8 cellular contexts compared by ENCODE assay signal in the genomic region with DNA sequence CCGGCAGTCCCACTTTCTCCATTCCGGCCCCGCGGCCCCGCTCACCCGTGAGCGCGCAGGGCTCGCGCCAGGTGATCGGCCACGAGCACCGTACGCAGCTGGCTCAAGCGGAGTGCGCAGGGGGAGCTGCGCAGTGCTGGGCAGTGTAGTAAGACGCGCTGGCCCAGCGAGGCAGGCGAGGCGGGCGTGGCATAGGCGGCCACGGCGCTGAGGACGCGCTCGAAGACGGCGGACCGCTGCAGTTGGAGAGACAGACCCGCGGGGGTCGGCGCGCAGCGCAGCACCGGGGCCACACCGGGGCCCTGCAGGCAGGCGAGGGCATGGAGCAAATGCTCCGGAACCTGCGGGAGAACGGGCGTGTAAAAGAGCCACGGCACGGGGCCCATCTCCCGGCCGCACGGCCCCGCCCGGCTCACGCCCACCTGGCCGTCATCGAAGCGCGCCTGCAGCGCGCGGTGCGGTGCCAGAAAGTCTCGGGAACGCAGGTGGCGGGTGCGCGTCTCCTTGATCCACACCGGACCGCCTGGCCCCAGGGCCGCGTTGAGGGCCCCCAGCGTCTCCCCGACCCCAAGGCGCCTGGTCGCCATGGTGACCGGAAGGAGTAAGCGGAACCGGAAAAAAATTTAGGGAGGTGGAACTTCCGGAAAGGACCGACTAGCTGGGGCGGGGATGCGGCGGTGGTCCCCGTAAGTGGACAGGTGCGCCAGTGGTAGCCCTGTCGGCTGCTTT. TPM values are rescaled to one million over a fixed set of nuclear protein-coding genes. Genes with fewer than 3 reads are reported as not detected.
A peak's percentile ranks its signal among the peaks of the same experiment; 100 is the strongest.
DNase-seq lines count a peak whose midpoint lies in the region; TF ChIP-seq lines count a peak whose summit lies in the region.

A gene with protein sequence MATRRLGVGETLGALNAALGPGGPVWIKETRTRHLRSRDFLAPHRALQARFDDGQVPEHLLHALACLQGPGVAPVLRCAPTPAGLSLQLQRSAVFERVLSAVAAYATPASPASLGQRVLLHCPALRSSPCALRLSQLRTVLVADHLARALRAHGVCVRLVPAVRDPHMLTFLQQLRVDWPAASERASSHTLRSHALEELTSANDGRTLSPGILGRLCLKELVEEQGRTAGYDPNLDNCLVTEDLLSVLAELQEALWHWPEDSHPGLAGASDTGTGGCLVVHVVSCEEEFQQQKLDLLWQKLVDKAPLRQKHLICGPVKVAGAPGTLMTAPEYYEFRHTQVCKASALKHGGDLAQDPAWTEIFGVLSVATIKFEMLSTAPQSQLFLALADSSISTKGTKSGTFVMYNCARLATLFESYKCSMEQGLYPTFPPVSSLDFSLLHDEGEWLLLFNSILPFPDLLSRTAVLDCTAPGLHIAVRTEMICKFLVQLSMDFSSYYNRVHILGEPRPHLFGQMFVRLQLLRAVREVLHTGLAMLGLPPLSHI (minus strand): TSS at position 603 of the 729 bp plus-strand sequence. CDS start 16 bp downstream, at position 587.

- H3K4me3 ChIP-seq in ACC112 (ENCODE audit: low read depth, low read length) (peak within 1 kb of the TSS; percentile 94), liver (ENCODE audit: low read depth in 1 of 3, low read length in 3 of 3) (peak within 1 kb of the TSS; percentile 55 to 95 (median 89))

- DNase-seq in GM20000 (ENCODE audit: low spot score) (peak; percentile 91), NCI-H82 (lab: John Stamatoyannopoulos, UW) (peak; percentile 81), ecto neural progenitor cell (ENCODE audit: low spot score) (peak; percentile 80), NCI-H2107 treated with DMSO at 0.1 percent for 48 hours (lab: John Stamatoyannopoulos, UW; ENCODE audit: unreplicated experiment) (no peak)
- peak; percentile 62 to 72 for DNase-seq in activated CD4-positive, alpha-beta T cell treated with anti-CD3 and anti-CD28 coated beads, Interleukin-2, amount 50 U/mL, for 48 hours
- peak; percentile 39 to 54 for DNase-seq in stimulated activated CD4-positive, alpha-beta T cell treated with anti-CD3 and anti-CD28 coated beads, Interleukin-4, amount 100 ng/mL, for 4 hours

- TF ChIP-seq CTCF in GM20000 (IDR thresholded peaks at IDR 0.05; ENCODE audit: extremely low read depth, missing control alignments): no peak
- TF ChIP-seq CTCF in liver (IDR thresholded peaks at IDR 0.05; ENCODE audit: low read depth, low read length, missing input control): no peak

- H3K27ac ChIP-seq in ACC112 (ENCODE audit: low read depth, low read length): peak within 1 kb of the TSS; percentile 60
- H3K27ac ChIP-seq in liver (ENCODE audit: low read depth in 1 of 2, low read length in 2 of 2): peak within 1 kb of the TSS; percentile 46 to 53

- no peaks in the 10 kb centered on the region for H3K36me3 ChIP-seq in ACC112 (ENCODE audit: insufficient read depth, low read length)
- H3K36me3 ChIP-seq in liver (ENCODE audit: control insufficient read depth in 4 of 4, insufficient read depth in 3 of 4, low read depth in 1 of 4, low read length in 3 of 4): peaks cover 7 to 27% (median 15%) of the 10 kb centered on the region in 4 donors

- H2AFZ ChIP-seq in ACC112 (ENCODE audit: low read length, unreplicated experiment): peak within 1 kb of the TSS; percentile 74

- peaks cover 22% of the 10 kb centered on the region for H3K79me2 ChIP-seq in ACC112 (ENCODE audit: control insufficient read depth, insufficient read depth, low read length, unreplicated experiment)

- peaks cover 16% of the 10 kb centered on the region for H3K4me1 ChIP-seq in ACC112 (ENCODE audit: control insufficient read depth, insufficient read depth, low read length, unreplicated experiment)
- H3K4me1 ChIP-seq in liver (ENCODE audit: control insufficient read depth in 4 of 4, insufficient read depth in 4 of 4, low read length in 3 of 4): peaks cover 11 to 43% (median 35%) of the 10 kb centered on the region in 4 donors

- TF ChIP-seq RAD21 in liver (IDR thresholded peaks at IDR 0.05): no peak

- peak within 1 kb of the TSS; percentile 15 to 67 for H3K9ac ChIP-seq in liver (ENCODE audit: low read depth in 1 of 2, low read length in 2 of 2)

- WGBS in liver: under 1% methylated on average over 85 of the region's 85 CpGs

- no peaks in the 10 kb centered on the region for H3K27me3 ChIP-seq in ACC112 (ENCODE audit: insufficient read depth, low read length)
- H3K27me3 ChIP-seq in liver (ENCODE audit: control insufficient read depth in 4 of 4, insufficient read depth in 4 of 4, low read length in 3 of 4): no peaks in the 10 kb centered on the region

- H3K9me3 ChIP-seq in liver (ENCODE audit: control insufficient read depth in 4 of 4, low read length in 3 of 4): no peaks in the 10 kb centered on the region

TF ChIP-seq in liver, 16 proteins besides CTCF, POLR2A, EP300 and RAD21:
- no peak for TF ChIP-seq NR2F2 (IDR thresholded peaks at IDR 0.05)
- TF ChIP-seq JUND (IDR thresholded peaks at IDR 0.05): no peak
- no peak for TF ChIP-seq RXRA (IDR thresholded peaks at IDR 0.05)
- peak; percentile 9 for TF ChIP-seq YY1 (IDR thresholded peaks at IDR 0.05)
- TF ChIP-seq FOXA2 (IDR thresholded peaks at IDR 0.05): no peak
- peak in 1 of 2 donors; percentile 91 for TF ChIP-seq GABPA (IDR thresholded peaks at IDR 0.05 in 1 of 2, conservative IDR thresholded peaks at IDR 0.05 in 1 of 2)
- TF ChIP-seq, protein P1, sequence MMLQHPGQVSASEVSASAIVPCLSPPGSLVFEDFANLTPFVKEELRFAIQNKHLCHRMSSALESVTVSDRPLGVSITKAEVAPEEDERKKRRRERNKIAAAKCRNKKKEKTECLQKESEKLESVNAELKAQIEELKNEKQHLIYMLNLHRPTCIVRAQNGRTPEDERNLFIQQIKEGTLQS (IDR thresholded peaks at IDR 0.05): no peak
- TF ChIP-seq HNF4A (conservative IDR thresholded peaks at IDR 0.05): no peak
- no peak for TF ChIP-seq HNF4G (IDR thresholded peaks at IDR 0.05)

RNA-seq across cellular contexts. Expression of the gene that starts here (rescaled TPM):
- 10 to 100 TPM in 1 of 2 donors, 1 to 10 TPM in 1; 7.9 to 10.6 TPM for total RNA-seq in liver
- 1 to 10 TPM; 8.6 to 9.9 TPM for polyA plus RNA-seq in liver
